In the genomic region with DNA sequence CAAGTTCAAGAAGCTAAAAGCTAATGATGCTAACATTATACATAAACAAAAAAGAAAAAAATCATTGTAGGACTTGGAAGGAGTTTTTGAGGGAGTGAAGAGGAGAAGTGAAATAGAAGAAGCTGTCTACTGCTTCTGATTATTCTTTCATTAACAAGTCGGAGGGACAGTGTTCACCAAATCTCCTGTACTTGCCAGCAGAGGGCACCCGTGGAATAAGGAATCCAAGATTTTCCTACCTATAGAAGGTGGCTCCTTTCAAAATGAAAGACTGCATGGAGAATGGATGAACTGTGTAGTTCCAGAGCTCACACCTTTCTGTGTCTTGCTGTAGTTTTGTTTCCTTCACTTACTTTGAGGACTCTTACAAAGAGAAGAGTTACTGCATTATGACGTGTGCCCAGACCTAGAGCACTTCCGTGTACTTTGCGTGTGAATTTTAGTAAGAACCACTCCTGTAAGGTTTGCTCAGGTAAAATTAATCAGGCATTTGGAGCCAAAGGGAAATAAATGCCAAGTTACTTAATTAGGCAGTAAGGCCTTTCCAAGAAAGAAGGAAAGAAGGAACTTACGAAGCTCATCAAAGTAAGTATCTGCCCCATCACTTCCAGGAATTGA, we compare ENCODE assay signal across 9 cellular contexts.
A peak's percentile ranks its signal among the peaks of the same experiment; 100 is the strongest.
DNase-seq lines count a peak whose midpoint lies in the region; ATAC-seq and TF ChIP-seq lines count a peak whose summit lies in the region.
"Had no signal": no experiment of that assay in that cellular context is flagged by ENCODE, and none has a peak within 500 bp of the region (broad histone marks: within the 10 kb centered on the region; RNA-seq: fewer than 3 reads in every experiment).

No MANE protein-coding gene starts in this region.

- no peak overlapping the region for H2BK120ac ChIP-seq in mesendoderm (ENCODE audit: low read depth, low read length)

- no CpG with 5 or more reads among the region's 6 CpGs for WGBS in mesendoderm (ENCODE audit: extremely low coverage, insufficient coverage, low lambda C conversion rate)

- H4K8ac ChIP-seq in mesendoderm (ENCODE audit: low read depth, low read length), result no peak overlapping the region

- H3K36me3 ChIP-seq in SJCRH30 (no peaks in the 10 kb centered on the region), mesendoderm (ENCODE audit: control insufficient read depth, insufficient read depth, low read length) (no peaks in the 10 kb centered on the region), vagina (no peaks in the 10 kb centered on the region)

- H3K27ac Mint-ChIP-seq in endothelial cell (ENCODE audit: unreplicated experiment), result no peak overlapping the region
- H3K27ac Mint-ChIP-seq: stimulated activated naive CD8-positive, alpha-beta T cell treated with anti-CD3 and anti-CD28 coated beads, Interleukin-15, Interleukin-2, amounts not matched to agents 100 ng/mL and 50 ng/mL, for 24 hours had no signal

- peak overlapping the region; percentile 44 for H3K56ac ChIP-seq in mesendoderm (ENCODE audit: low read length)

- H3K79me2 ChIP-seq in mesendoderm (ENCODE audit: control insufficient read depth, insufficient read depth, low read length), result no peaks in the 10 kb centered on the region

- TF ChIP-seq CTCF in LNCaP clone FGC (IDR thresholded peaks at IDR 0.05; ENCODE audit: control insufficient read depth, extremely low read depth, insufficient read depth) (peak; percentile 84), endothelial cell (IDR thresholded peaks at IDR 0.05; ENCODE audit: unreplicated experiment) (peak; percentile 61), vagina (IDR thresholded peaks at IDR 0.05) (peak; percentile 19 to 58 (median 48))

- H3K4me2 ChIP-seq in mesendoderm (ENCODE audit: low read length), result no peak overlapping the region

- H3K23ac ChIP-seq in mesendoderm (ENCODE audit: low read length), result no peak overlapping the region

- H3K27me3 ChIP-seq in SJCRH30, result no peaks in the 10 kb centered on the region
- no peaks in the 10 kb centered on the region for H3K27me3 ChIP-seq in mesendoderm (ENCODE audit: insufficient read depth, low read length, poor library complexity)
- H3K27me3 ChIP-seq in vagina, result no peaks in the 10 kb centered on the region

- H3K4me3 Mint-ChIP-seq in endothelial cell (ENCODE audit: unreplicated experiment), result no peak overlapping the region
- H3K4me3 Mint-ChIP-seq: stimulated activated naive CD8-positive, alpha-beta T cell treated with anti-CD3 and anti-CD28 coated beads, Interleukin-15, Interleukin-2, amounts not matched to agents 100 ng/mL and 50 ng/mL, for 24 hours had no signal

- H3K4me1 ChIP-seq in SJCRH30, result no peaks in the 10 kb centered on the region
- no peaks in the 10 kb centered on the region for H3K4me1 ChIP-seq in mesendoderm (ENCODE audit: control insufficient read depth, low read depth, low read length)
- H3K4me1 ChIP-seq in vagina, result no peaks in the 10 kb centered on the region

- intact Hi-C loops in vagina (cut with DNase I), result loop anchor here (10.0 kb wide), 1 partner anchor 503 kb away; no protein-coding TSS in a partner anchor

- no peaks in the 10 kb centered on the region for H3K36me3 Mint-ChIP-seq in endothelial cell (ENCODE audit: low read depth, unreplicated experiment)

- no peaks in the 10 kb centered on the region for H3K9me3 Mint-ChIP-seq in endothelial cell (ENCODE audit: unreplicated experiment)
- H3K9me3 Mint-ChIP-seq: stimulated activated naive CD8-positive, alpha-beta T cell treated with anti-CD3 and anti-CD28 coated beads, Interleukin-15, Interleukin-2, amounts not matched to agents 100 ng/mL and 50 ng/mL, for 24 hours had no signal

- DNase-seq in DMS53 treated with DMSO at 0.1 percent for 48 hours (lab: John Stamatoyannopoulos, UW; ENCODE audit: unreplicated experiment) (peak; percentile 84), LNCaP clone FGC (ENCODE audit: low read depth) (no peak), SJCRH30 (peak; percentile 72 to 87), endothelial cell (ENCODE audit: low spot score) (peak; percentile 73), mesendoderm (peak; percentile 70), vagina (ENCODE audit: extremely low spot score in 2 of 2) (no peak)

- H3K79me1 ChIP-seq in mesendoderm (ENCODE audit: low read length), result no peaks in the 10 kb centered on the region

- ATAC-seq in GM21360 (IDR thresholded peaks at IDR 0.05; ENCODE audit: unreplicated experiment), result peak; percentile 50
- ATAC-seq in GM18511 (IDR thresholded peaks at IDR 0.05; ENCODE audit: unreplicated experiment), result no peak

- no peak for TF ChIP-seq POLR2A in vagina (IDR thresholded peaks at IDR 0.05)

- no peak overlapping the region for H3K4ac ChIP-seq in mesendoderm (ENCODE audit: low read depth, low read length)

- no peak overlapping the region for H2BK15ac ChIP-seq in mesendoderm (replicated peaks; ENCODE audit: low read depth)

- H3K4me3 ChIP-seq in LNCaP clone FGC (ENCODE audit: low read depth, low read length), result no peak overlapping the region
- H3K4me3 ChIP-seq in SJCRH30, result no peak overlapping the region
- no peak overlapping the region for H3K4me3 ChIP-seq in mesendoderm (ENCODE audit: low read length)
- no peak overlapping the region for H3K4me3 ChIP-seq in vagina

- H3K9ac ChIP-seq in mesendoderm (ENCODE audit: low read length), result no peak overlapping the region

- H3K18ac ChIP-seq in mesendoderm (ENCODE audit: low read length), result no peak overlapping the region

- no peak overlapping the region for H2AK5ac ChIP-seq in mesendoderm (ENCODE audit: low read length)

- no peak overlapping the region for H4K5ac ChIP-seq in mesendoderm (ENCODE audit: low read length)

- H3K27me3 Mint-ChIP-seq in endothelial cell (ENCODE audit: unreplicated experiment), result no peaks in the 10 kb centered on the region

- H3K27ac ChIP-seq in SJCRH30 (no peak overlapping the region), mesendoderm (ENCODE audit: low read depth, low read length) (no peak overlapping the region), vagina (no peak overlapping the region)

- H3K4me1 Mint-ChIP-seq in endothelial cell (ENCODE audit: unreplicated experiment), result no peaks in the 10 kb centered on the region

- H2BK5ac ChIP-seq in mesendoderm (ENCODE audit: low read length), result no peak overlapping the region

- H3K9me3 ChIP-seq in SJCRH30 (replicated peaks) (no peaks in the 10 kb centered on the region), vagina (no peaks in the 10 kb centered on the region)

Comparison
In these comparisons a context has a peak if more than half of its experiments do, and no peak if none do; other contexts are left out.
1. DNase-seq: peak in DMS53 treated with DMSO at 0.1 percent for 48 hours (single experiment), SJCRH30 (2 of 2), endothelial cell (single experiment) and mesendoderm (single experiment); none in LNCaP clone FGC (single experiment) and vagina (0 of 2).
2. Peak in every context shown above with its lines, with median percentiles within 50 percentile points of each other: CTCF ChIP-seq.